1 cellular context compared by ENCODE assay signal in genomic region chr4:77771566-77771965, GRCh38.
TF ChIP-seq lines count a peak whose summit lies in the region.

No MANE protein-coding gene starts in this region.

TF ChIP-seq in GM23338, 12 proteins besides CTCF, POLR2A, EP300 and RAD21 (continued from another document):
- TF ChIP-seq EZH2phosphoT487 (IDR thresholded peaks at IDR 0.05; ENCODE audit: unreplicated experiment) (no peak), ZNF331 (CRISPR knock-in tag; IDR thresholded peaks at IDR 0.05; ENCODE audit: low read depth) (no peak), EZH2 (IDR thresholded peaks at IDR 0.05; ENCODE audit: low read depth, unreplicated experiment) (no peak), JUNB (IDR thresholded peaks at IDR 0.05; ENCODE audit: unreplicated experiment) (no peak)
